12 cellular contexts compared by ENCODE assay signal in the genomic region with DNA sequence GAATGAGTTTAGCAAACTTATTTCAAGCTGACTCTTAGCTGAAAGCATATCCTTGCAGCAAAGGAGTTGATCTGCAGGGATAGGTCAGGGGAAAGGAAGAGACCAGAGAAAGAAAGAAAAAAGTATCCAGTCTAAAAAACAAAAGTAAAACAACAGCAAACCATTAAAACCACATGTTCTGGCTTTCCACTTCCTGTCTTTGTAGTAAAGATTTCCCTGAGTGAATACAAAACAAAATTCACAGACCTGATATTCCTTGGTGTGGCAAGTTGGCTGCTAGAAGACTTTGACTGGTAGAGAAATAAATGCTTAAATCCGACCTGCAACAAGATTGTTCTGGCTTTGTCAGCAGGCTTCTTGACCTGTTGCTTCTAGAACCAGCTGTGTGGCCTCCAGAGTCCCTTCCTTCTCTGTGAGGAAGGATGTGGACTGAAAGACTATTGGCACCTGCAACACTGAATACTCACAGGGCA. TPM values are rescaled to one million over a fixed set of nuclear protein-coding genes. Genes with fewer than 3 reads are reported as not detected.
A peak's percentile ranks its signal among the peaks of the same experiment; 100 is the strongest.
DNase-seq lines count a peak whose midpoint lies in the region; ATAC-seq, FAIRE-seq and TF ChIP-seq lines count a peak whose summit lies in the region.
"Had no signal": no experiment of that assay in that cellular context is flagged by ENCODE, and none has a peak within 500 bp of the region (broad histone marks: within the 10 kb centered on the region; RNA-seq: fewer than 3 reads in every experiment).

No MANE protein-coding gene starts in this region.

- no peak for FAIRE-seq in D721Med (lab: Jason Lieb, UNC)

- H3K9me3 ChIP-seq in hepatocyte (ENCODE audit: low read depth) (no peaks in the 10 kb centered on the region), aorta (ENCODE audit: control insufficient read depth, low read length) (no peaks in the 10 kb centered on the region), stomach (no peaks in the 10 kb centered on the region)

- peaks cover 71% of the 10 kb centered on the region for H3K4me1 Mint-ChIP-seq in activated naive CD4-positive, alpha-beta T cell treated with anti-CD3 and anti-CD28 coated beads for 36 hours (ENCODE audit: low read depth)

- H3K79me2 ChIP-seq in hepatocyte: no peaks in the 10 kb centered on the region

- H3K27ac Mint-ChIP-seq in activated naive CD4-positive, alpha-beta T cell treated with anti-CD3 and anti-CD28 coated beads for 36 hours: peak overlapping the region; percentile 81

- no peak for TF ChIP-seq CTCF in hepatocyte (IDR thresholded peaks at IDR 0.05; ENCODE audit: poor library complexity)
- no peak for TF ChIP-seq CTCF in D721Med (IDR thresholded peaks at IDR 0.05; ENCODE audit: insufficient read depth, missing control alignments)
- no peak for TF ChIP-seq CTCF in stomach (IDR thresholded peaks at IDR 0.05)

- no peaks in the 10 kb centered on the region for H3K9me3 Mint-ChIP-seq in activated naive CD4-positive, alpha-beta T cell treated with anti-CD3 and anti-CD28 coated beads for 36 hours

- H3K27ac ChIP-seq in hepatocyte: peak overlapping the region; percentile 71
- H3K27ac ChIP-seq in temporal lobe (ENCODE audit: low read depth, low read length): peak overlapping the region; percentile 18
- no peak overlapping the region for H3K27ac ChIP-seq in aorta (ENCODE audit: low read depth in 1 of 2, low read length in 2 of 2)
- H3K27ac ChIP-seq in stomach: no peak overlapping the region

- DNase-seq in activated naive CD4-positive, alpha-beta T cell treated with anti-CD3 and anti-CD28 coated beads for 36 hours: no peak
- no peak for DNase-seq in activated naive CD4-positive, alpha-beta T cell treated with Interleukin-2 at 50 U/mL for 16 hours
- peak; percentile 74 for DNase-seq in RPMI8226
- DNase-seq in hepatocyte (ENCODE audit: low spot score): no peak
- no peak for DNase-seq in D721Med (ENCODE audit: insufficient read length, low spot score)
- DNase-seq in aorta: no peak
- no peak for DNase-seq in stomach
- DNase-seq: Karpas-422, midbrain, NCI-H524 had no signal

- WGBS in hepatocyte (ENCODE audit: low lambda C conversion rate, missing lambda C conversion rate): 57% methylated on average over 1 of the region's 1 CpG
- 67 to 68% methylated on average over 1 of the region's 1 CpG for WGBS in aorta, 2 donors
- 38 to 71% (median 59%) methylated on average over 1 of the region's 1 CpG for WGBS in stomach, 5 donors

- TF ChIP-seq EP300 in stomach (IDR thresholded peaks at IDR 0.05): no peak

- no peaks in the 10 kb centered on the region for H3K9me2 ChIP-seq in hepatocyte (replicated peaks; ENCODE audit: insufficient read depth)

- H3K27me3 Mint-ChIP-seq in activated naive CD4-positive, alpha-beta T cell treated with anti-CD3 and anti-CD28 coated beads for 36 hours (ENCODE audit: low read depth): no peaks in the 10 kb centered on the region

- peak overlapping the region; percentile 47 for H2AFZ ChIP-seq in hepatocyte

- H3K4me2 ChIP-seq in hepatocyte: no peak overlapping the region

- H3K4me3 ChIP-seq in hepatocyte (no peak overlapping the region), aorta (ENCODE audit: low read length in 2 of 2) (no peak overlapping the region), stomach (no peak overlapping the region)
- H3K4me3 ChIP-seq: skin epidermis had no signal

- no peak overlapping the region for H3K4me3 Mint-ChIP-seq in activated naive CD4-positive, alpha-beta T cell treated with anti-CD3 and anti-CD28 coated beads for 36 hours

- CTCF ChIA-PET in activated naive CD4-positive, alpha-beta T cell treated with anti-CD3 and anti-CD28 coated beads for 36 hours (lab: Charles Lee): interaction anchor here (0.7 to 6.6 kb wide), 7 partner anchors 15 to 90 kb away, joined by 3 to 49 read pairs (median 5); a partner anchor contains a TSS

- intact Hi-C loops in activated naive CD4-positive, alpha-beta T cell treated with anti-CD3 and anti-CD28 coated beads for 36 hours (cut with micrococcal nuclease): loop anchor here (10.0 kb wide), 1 partner anchor 1027 kb away; no protein-coding TSS in a partner anchor
- intact Hi-C loops in aorta (cut with DNase I): no loop called here
- intact Hi-C loops in stomach (cut with DNase I; ENCODE audit: low total_unique reads): no loop called here

- no peak for TF ChIP-seq POLR2A in stomach (IDR thresholded peaks at IDR 0.05)

- no peaks in the 10 kb centered on the region for H3K36me3 Mint-ChIP-seq in activated naive CD4-positive, alpha-beta T cell treated with anti-CD3 and anti-CD28 coated beads for 36 hours (ENCODE audit: low read depth)

- H3K36me3 ChIP-seq in hepatocyte (replicated peaks; ENCODE audit: insufficient read depth, low read depth) (no peaks in the 10 kb centered on the region), aorta (ENCODE audit: control insufficient read depth in 1 of 2, insufficient read depth in 2 of 2, low read length in 1 of 2) (no peaks in the 10 kb centered on the region), stomach (no peaks in the 10 kb centered on the region)

- ATAC-seq in aorta (ENCODE audit: low FRiP score): no peak

- no peaks in the 10 kb centered on the region for H3K27me3 ChIP-seq in hepatocyte
- no peaks in the 10 kb centered on the region for H3K27me3 ChIP-seq in aorta (ENCODE audit: control insufficient read depth in 1 of 2, insufficient read depth in 2 of 2, low read length in 1 of 2)
- no peaks in the 10 kb centered on the region for H3K27me3 ChIP-seq in stomach

- no peaks in the 10 kb centered on the region for H4K20me1 ChIP-seq in hepatocyte (ENCODE audit: insufficient read depth, poor library complexity, severe bottlenecking)

- H3K4me1 ChIP-seq in hepatocyte (ENCODE audit: insufficient read depth): peaks cover 36% of the 10 kb centered on the region
- no peaks in the 10 kb centered on the region for H3K4me1 ChIP-seq in aorta (ENCODE audit: control insufficient read depth in 1 of 2, insufficient read depth in 2 of 2, low read length in 2 of 2)
- peaks cover 12 to 49% (median 20%) of the 10 kb centered on the region in 4 donors for H3K4me1 ChIP-seq in stomach

RNA-seq across cellular contexts. Expression of a gene that starts 23.4 kb away (rescaled TPM):
- 100 to 1,000 TPM; 256 to 258 TPM for total RNA-seq in activated naive CD4-positive, alpha-beta T cell treated with anti-CD3 and anti-CD28 coated beads for 36 hours
- total RNA-seq in hepatocyte (36.4 and 40.7 TPM in 2 replicates), temporal lobe (11.8 TPM), aorta (10 to 100 TPM; 24.5 to 30.5 TPM), stomach (10 to 100 TPM; 29.0 to 50.0 (median 43.0) TPM)
- polyA plus RNA-seq in hepatocyte (32.6 and 33.8 TPM in 2 replicates), aorta (10 to 100 TPM; 11.6 to 21.6 TPM), stomach (10 to 100 TPM; 22.8 to 25.6 (median 24.0) TPM)

RNA-seq across cellular contexts. Expression of a gene that starts 54.0 kb away (rescaled TPM):
- 1 to 10 TPM; 6.8 to 9.2 TPM for total RNA-seq in activated naive CD4-positive, alpha-beta T cell treated with anti-CD3 and anti-CD28 coated beads for 36 hours
- total RNA-seq in hepatocyte (34.0 and 36.9 TPM in 2 replicates), temporal lobe (13.8 TPM), aorta (1 to 10 TPM; 2.5 to 6.5 TPM), stomach (10 to 100 TPM; 14.6 to 46.1 (median 19.6) TPM)
- polyA plus RNA-seq in hepatocyte (20.3 and 20.8 TPM in 2 replicates), aorta (1 to 10 TPM; 1.7 to 4.8 TPM), stomach (1 to 10 TPM; 4.0 to 5.2 (median 5.2) TPM)

Comparison
In these comparisons a context has a peak if more than half of its experiments do, and no peak if none do; other contexts are left out.
1. H3K27ac ChIP-seq: peak in hepatocyte (single experiment) and temporal lobe (single experiment); none in aorta (0 of 2) and stomach (0 of 5).